Comparison of ENCODE assay signal across 19 cellular contexts in the genomic region with DNA sequence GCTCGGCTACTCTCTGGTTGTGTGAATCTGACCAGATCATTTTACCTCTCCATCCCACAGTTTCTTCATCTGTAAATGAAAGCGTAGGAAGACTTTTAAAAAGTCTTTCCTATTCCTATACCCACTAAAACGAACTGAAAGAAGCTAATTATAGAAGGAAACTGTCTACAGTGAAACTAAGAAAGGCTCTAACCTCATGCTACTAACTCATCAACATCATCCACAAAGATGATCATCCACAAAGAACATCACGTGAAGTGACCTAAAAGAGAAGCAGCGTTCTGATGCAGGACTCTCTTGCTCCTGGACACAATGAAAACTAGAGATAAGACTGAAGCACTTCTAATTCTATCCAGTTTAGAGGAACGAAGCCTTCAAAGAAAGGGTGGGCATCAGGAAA.
DNase-seq lines count a peak whose midpoint lies in the region; ATAC-seq and TF ChIP-seq lines count a peak whose summit lies in the region.
"Had no signal": no experiment of that assay in that cellular context is flagged by ENCODE, and none has a peak within 500 bp of the region (broad histone marks: within the 10 kb centered on the region; RNA-seq: fewer than 3 reads in every experiment).

No MANE protein-coding gene starts in this region.

- no peaks in the 10 kb centered on the region for H4K20me1 ChIP-seq in BLaER1 treated with 17β-estradiol and CSF1 and Interleukin-3, amounts not matched to agents 10 nM and 100 nM
- H4K20me1 ChIP-seq in KMS-11 (ENCODE audit: insufficient read depth) (no peaks in the 10 kb centered on the region), OCI-LY3 (ENCODE audit: insufficient read depth, low read length) (no peaks in the 10 kb centered on the region)

- 0 out of 22 replicates have a peak overlapping the region, but pooled peaks of 1 of the 11 experiments have one; percentile 11 for H3K27ac ChIP-seq in BLaER1 treated with 17β-estradiol and CSF1 and Interleukin-3, amounts not matched to agents 10 nM and 100 nM
- H3K27ac ChIP-seq in KMS-11, result no peak overlapping the region
- no peak overlapping the region for H3K27ac ChIP-seq in OCI-LY3 (ENCODE audit: low read length)
- H3K27ac ChIP-seq: GM23248 had no signal

- H3K79me2 ChIP-seq in KMS-11 (ENCODE audit: insufficient read depth, low read depth) (no peaks in the 10 kb centered on the region), OCI-LY3 (ENCODE audit: low read length) (no peaks in the 10 kb centered on the region)

- H3K9me3 ChIP-seq in BLaER1 treated with 17β-estradiol and CSF1 and Interleukin-3, amounts not matched to agents 10 nM and 100 nM (replicated peaks in 1 of 11), result peaks cover 0 to 9% (median 0%) of the 10 kb centered on the region in 11 experiments; a peak in 1 of 22 replicates
- no peaks in the 10 kb centered on the region for H3K9me3 ChIP-seq in OCI-LY3 (ENCODE audit: insufficient read depth, low read length)
- H3K9me3 ChIP-seq: HAP-1 had no signal

- no peaks in the 10 kb centered on the region for H3K27me3 ChIP-seq in BLaER1 treated with 17β-estradiol and CSF1 and Interleukin-3, amounts not matched to agents 10 nM and 100 nM
- H3K27me3 ChIP-seq in KMS-11 (ENCODE audit: insufficient read depth, low read depth) (no peaks in the 10 kb centered on the region), OCI-LY3 (ENCODE audit: low read depth, low read length) (no peaks in the 10 kb centered on the region)

- H2AFZ ChIP-seq in KMS-11 (ENCODE audit: low read depth), result 0 out of 2 replicates have a peak overlapping the region, but pooled peaks have one; percentile 5
- no peak overlapping the region for H2AFZ ChIP-seq in OCI-LY3 (ENCODE audit: low read depth, low read length)
- H2AFZ ChIP-seq: GM23248 had no signal

- H3K9ac ChIP-seq in BLaER1 treated with 17β-estradiol and CSF1 and Interleukin-3, amounts not matched to agents 10 nM and 100 nM, result no peak overlapping the region
- H3K9ac ChIP-seq in KMS-11, result no peak overlapping the region
- H3K9ac ChIP-seq in OCI-LY3 (ENCODE audit: low read length), result no peak overlapping the region
- H3K9ac ChIP-seq: GM23248 had no signal

- TF ChIP-seq CTCF in KMS-11 (conservative IDR thresholded peaks at IDR 0.05; ENCODE audit: low read depth, low read length) (no peak), OCI-LY3 (IDR thresholded peaks at IDR 0.05; ENCODE audit: low read depth, low read length) (no peak)

- in situ Hi-C loops in KBM-7 (cut with MboI; ENCODE audit: low pct_unique_long_range_greater_than_20kb, low sequenced_read_pairs), result loop anchor here (25.0 kb wide), 1 partner anchor 169 kb away; no protein-coding TSS in a partner anchor

- H3K4me3 ChIP-seq in BLaER1 treated with 17β-estradiol and CSF1 and Interleukin-3, amounts not matched to agents 10 nM and 100 nM, result no peak overlapping the region
- H3K4me3 ChIP-seq in KMS-11 (IDR thresholded peaks at IDR 0.05; ENCODE audit: insufficient read depth, low read depth, low read length) (no peak overlapping the region), OCI-LY3 (ENCODE audit: low read length) (peak overlapping the region; percentile 7; the same call in 1 of the 2 replicates)
- H3K4me3 ChIP-seq: GM23248, HAP-1 had no signal

- H3K36me3 ChIP-seq in BLaER1 treated with 17β-estradiol and CSF1 and Interleukin-3, amounts not matched to agents 10 nM and 100 nM, result no peaks in the 10 kb centered on the region
- H3K36me3 ChIP-seq in KMS-11 (ENCODE audit: insufficient read depth) (no peaks in the 10 kb centered on the region), OCI-LY3 (replicated peaks; ENCODE audit: low read depth, low read length) (no peaks in the 10 kb centered on the region)
- H3K36me3 ChIP-seq: HAP-1 had no signal

- ATAC-seq in HG02798 (IDR thresholded peaks at IDR 0.05; ENCODE audit: poor library complexity, unreplicated experiment) (peak; percentile 43), GM21619 (IDR thresholded peaks at IDR 0.05; ENCODE audit: unreplicated experiment) (no peak)

- peak overlapping the region; percentile 39 to 75 (median 58) for H3K4me2 ChIP-seq in BLaER1 treated with 17β-estradiol and CSF1 and Interleukin-3, amounts not matched to agents 10 nM and 100 nM
- H3K4me2 ChIP-seq in KMS-11 (peak overlapping the region; percentile 23; the same call in 1 of the 2 replicates), OCI-LY3 (ENCODE audit: low read length) (peak overlapping the region; percentile 42)

- no peak for DNase-seq in NK-92 (lab: John Stamatoyannopoulos, UW; ENCODE audit: unreplicated experiment)
- no peak for DNase-seq in KBM-7
- DNase-seq in activated effector memory CD4-positive, alpha-beta T cell treated with Interleukin-2 at 50 U/mL for 16 hours, result no peak
- DNase-seq: 8988T; CD4-positive, CD25-positive, alpha-beta regulatory T cell; CD8-positive, alpha-beta memory T cell; COR-L47; DMS 273 treated with DMSO at 0.1 percent for 48 hours; DMS53; DND-41; EL; GM23248; Karpas-422 had no signal

- H3K4me1 ChIP-seq in BLaER1 treated with 17β-estradiol and CSF1 and Interleukin-3, amounts not matched to agents 10 nM and 100 nM, result peaks cover 11 to 26% (median 21%) of the 10 kb centered on the region in 10 experiments
- peaks cover 21% of the 10 kb centered on the region for H3K4me1 ChIP-seq in KMS-11 (ENCODE audit: low read depth, poor library complexity, severe bottlenecking)
- peaks cover 23% of the 10 kb centered on the region for H3K4me1 ChIP-seq in OCI-LY3 (ENCODE audit: low read length)
- H3K4me1 ChIP-seq: HAP-1 had no signal
